19 cellular contexts compared by ENCODE assay signal in the genomic region with DNA sequence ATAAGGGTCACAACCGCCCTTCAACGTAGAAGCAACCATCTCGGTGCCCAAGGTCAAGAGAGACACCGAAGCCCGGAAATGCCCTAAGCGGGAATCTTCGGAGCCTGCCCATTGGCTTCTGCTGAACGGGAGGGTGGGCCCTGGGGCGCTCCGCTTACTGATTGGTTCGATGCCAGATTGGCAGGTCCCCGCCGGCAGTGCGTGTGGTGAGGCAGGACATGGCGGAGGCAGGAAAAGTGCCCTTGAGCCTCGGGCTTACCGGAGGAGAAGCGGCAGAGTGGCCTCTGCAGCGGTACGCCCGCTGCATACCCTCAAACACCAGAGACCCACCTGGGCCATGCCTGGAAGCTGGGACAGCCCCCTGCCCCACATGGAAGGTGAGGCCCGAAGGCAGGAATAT. TPM values are rescaled to one million over a fixed set of nuclear protein-coding genes. Genes with fewer than 3 reads are reported as not detected.
A peak's percentile ranks its signal among the peaks of the same experiment; 100 is the strongest.
DNase-seq lines count a peak whose midpoint lies in the region; FAIRE-seq and TF ChIP-seq lines count a peak whose summit lies in the region.
"Had no signal": no experiment of that assay in that cellular context is flagged by ENCODE, and none has a peak within 500 bp of the region (broad histone marks: within the 10 kb centered on the region; RNA-seq: fewer than 3 reads in every experiment).

A gene with protein sequence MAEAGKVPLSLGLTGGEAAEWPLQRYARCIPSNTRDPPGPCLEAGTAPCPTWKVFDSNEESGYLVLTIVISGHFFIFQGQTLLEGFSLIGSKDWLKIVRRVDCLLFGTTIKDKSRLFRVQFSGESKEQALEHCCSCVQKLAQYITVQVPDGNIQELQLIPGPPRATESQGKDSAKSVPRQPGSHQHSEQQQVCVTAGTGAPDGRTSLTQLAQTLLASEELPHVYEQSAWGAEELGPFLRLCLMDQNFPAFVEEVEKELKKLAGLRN (plus strand): TSS at position 197 of the 400 bp plus-strand sequence. CDS start 22 bp downstream, at position 219.

- H3K27me3 ChIP-seq in BE2C: peaks cover 50% of the 10 kb centered on the region
- H3K27me3 ChIP-seq in WERI-Rb-1 (ENCODE audit: insufficient read depth, low read depth, severe bottlenecking): no peaks in the 10 kb centered on the region
- H3K27me3 ChIP-seq in H1 (replicated peaks in 1 of 4; ENCODE audit: control insufficient read depth in 3 of 4, extremely low read depth in 1 of 4, insufficient read depth in 3 of 4, low read length in 3 of 4): no peaks in the 10 kb centered on the region
- H3K27me3 ChIP-seq in neuronal stem cell (ENCODE audit: control insufficient read depth in 3 of 3, insufficient read depth in 3 of 3, low read depth in 1 of 3, low read length in 3 of 3): peaks cover 0 to 41% (median 0%) of the 10 kb centered on the region in 3 experiments
- H3K27me3 ChIP-seq in Peyer's patch: no peaks in the 10 kb centered on the region
- H3K27me3 ChIP-seq: BLaER1 had no signal

- H2BK120ac ChIP-seq in H1 (replicated peaks; ENCODE audit: low read depth, low read length) (no peak within 1 kb of the TSS), neuronal stem cell (ENCODE audit: low read depth, low read length) (no peak within 1 kb of the TSS)

- H2AFZ ChIP-seq in H1 (ENCODE audit: low read length) (peak within 1 kb of the TSS; percentile 93; the same call in 1 of the 2 replicates), neuronal stem cell (ENCODE audit: low read length) (no peak within 1 kb of the TSS)

- no peak within 1 kb of the TSS for H4K5ac ChIP-seq in H1 (ENCODE audit: insufficient read length, low read depth, low read length)

- no peaks in the 10 kb centered on the region for H4K20me1 ChIP-seq in H1 (replicated peaks in 1 of 2; ENCODE audit: control insufficient read depth in 1 of 2, insufficient read depth in 2 of 2, low read length in 2 of 2)
- H4K20me1 ChIP-seq: BLaER1 had no signal

- no peak within 1 kb of the TSS for H3K18ac ChIP-seq in H1 (ENCODE audit: extremely low read depth, low read length)
- no peak within 1 kb of the TSS for H3K18ac ChIP-seq in neuronal stem cell (ENCODE audit: low read length)

- DNase-seq in BE2C: peak; percentile 9
- DNase-seq in WERI-Rb-1: no peak
- DNase-seq in H1 (ENCODE audit: low read depth in 1 of 2, low spot score in 2 of 2): no peak
- no peak for DNase-seq in neuronal stem cell (ENCODE audit: low spot score)
- DNase-seq in NCI-H187 treated with DMSO at 0.1 percent for 48 hours (lab: John Stamatoyannopoulos, UW): no peak
- DNase-seq in anterior cingulate cortex (lab: John Stamatoyannopoulos, UW): no peak
- DNase-seq in Peyer's patch: no peak
- DNase-seq: AML-193; CD4-positive, alpha-beta memory T cell; DMS79 treated with DMSO at 0.1 percent for 48 hours; HFFc6 had no signal

- CTCF ChIA-PET in H1 (lab: Charles Lee; ENCODE audit: partially characterized antibody): no interaction called here

- no peaks in the 10 kb centered on the region for H3K79me2 ChIP-seq in H1 (ENCODE audit: control insufficient read depth in 1 of 2, insufficient read depth in 2 of 2, low read length in 2 of 2)

- H2BK5ac ChIP-seq in H1 (ENCODE audit: low read depth, low read length): no peak within 1 kb of the TSS
- H2BK5ac ChIP-seq in neuronal stem cell (ENCODE audit: low read length): no peak within 1 kb of the TSS

- no peak within 1 kb of the TSS for H4K91ac ChIP-seq in H1 (replicated peaks; ENCODE audit: insufficient read length, low read length)
- H4K91ac ChIP-seq in neuronal stem cell (ENCODE audit: low read depth, low read length, poor library complexity): no peak within 1 kb of the TSS

- H3K14ac ChIP-seq in H1 (ENCODE audit: insufficient read length) (no peak within 1 kb of the TSS), neuronal stem cell (ENCODE audit: low read length) (peak within 1 kb of the TSS; percentile 49)

- TF ChIP-seq RAD21 in H1 (IDR thresholded peaks at IDR 0.05 in 1 of 2, conservative IDR thresholded peaks at IDR 0.05 in 1 of 2; ENCODE audit: low read depth in 2 of 2, low read length in 2 of 2): no peak

- H3K36me3 ChIP-seq in BE2C (no peaks in the 10 kb centered on the region), WERI-Rb-1 (no peaks in the 10 kb centered on the region), H1 (ENCODE audit: control insufficient read depth in 2 of 4, insufficient read depth in 4 of 4, low read length in 3 of 4) (no peaks in the 10 kb centered on the region), neuronal stem cell (replicated peaks in 1 of 2; ENCODE audit: control insufficient read depth in 2 of 2, insufficient read depth in 2 of 2, low read length in 2 of 2) (no peaks in the 10 kb centered on the region), Peyer's patch (no peaks in the 10 kb centered on the region)
- H3K36me3 ChIP-seq: BLaER1 had no signal

- H3K9me3 ChIP-seq in BE2C: no peaks in the 10 kb centered on the region
- peaks cover 14% of the 10 kb centered on the region for H3K9me3 ChIP-seq in WERI-Rb-1 (ENCODE audit: severe bottlenecking)
- no peaks in the 10 kb centered on the region for H3K9me3 ChIP-seq in H1 (ENCODE audit: insufficient read depth in 2 of 2, low read depth in 1 of 2, low read length in 1 of 2)
- H3K9me3 ChIP-seq in neuronal stem cell (replicated peaks in 1 of 2; ENCODE audit: control insufficient read depth in 2 of 2, insufficient read depth in 1 of 2, low read depth in 1 of 2, low read length in 2 of 2): no peaks in the 10 kb centered on the region
- H3K9me3 ChIP-seq in Peyer's patch: no peaks in the 10 kb centered on the region

- 89% methylated on average over 16 of the region's 22 CpGs; no CpG with 5 or more reads in 1 of the 2 experiments for WGBS in H1 (ENCODE audit: extremely low coverage in 1 of 2, insufficient coverage in 1 of 2, insufficient read length in 1 of 2, insufficient replicate concordance in 2 of 2, low coverage in 1 of 2, low lambda C conversion rate in 2 of 2, missing lambda C conversion rate in 1 of 2), 2 experiments
- WGBS in neuronal stem cell (ENCODE audit: extremely low coverage in 2 of 2, insufficient read length in 2 of 2, insufficient replicate concordance in 1 of 2), 2 donors: no CpG with 5 or more reads among the region's 22 CpGs

- H2AK5ac ChIP-seq in H1 (ENCODE audit: low read depth, low read length): no peak within 1 kb of the TSS
- H2AK5ac ChIP-seq in neuronal stem cell (ENCODE audit: low read depth, low read length): no peak within 1 kb of the TSS

- H2BK15ac ChIP-seq in H1 (ENCODE audit: low read length): no peak within 1 kb of the TSS
- no peak within 1 kb of the TSS for H2BK15ac ChIP-seq in neuronal stem cell (ENCODE audit: low read length)

- POLR2A ChIA-PET in H1 (lab: Charles Lee; ENCODE audit: partially characterized antibody): no interaction called here

- no peak within 1 kb of the TSS for H3K9ac ChIP-seq in H1 (replicated peaks in 1 of 4; ENCODE audit: extremely low read depth in 1 of 4, low read depth in 3 of 4, low read length in 3 of 4)
- H3K9ac ChIP-seq in neuronal stem cell (ENCODE audit: low read depth, low read length, poor library complexity): no peak within 1 kb of the TSS
- H3K9ac ChIP-seq: BLaER1 had no signal

- H2BK20ac ChIP-seq in H1 (ENCODE audit: low read length): no peak within 1 kb of the TSS

- H3K4me2 ChIP-seq in H1 (ENCODE audit: insufficient read depth in 1 of 2, low read depth in 2 of 2, low read length in 2 of 2) (no peak within 1 kb of the TSS), neuronal stem cell (ENCODE audit: insufficient read depth, low read length, poor library complexity, severe bottlenecking) (no peak within 1 kb of the TSS)
- H3K4me2 ChIP-seq: A549, BLaER1 had no signal

- TF ChIP-seq POLR2A in H1 (IDR thresholded peaks at IDR 0.05; ENCODE audit: control extremely low read depth in 1 of 2, low read depth in 2 of 2, low read length in 2 of 2) (no peak), Peyer's patch (IDR thresholded peaks at IDR 0.05) (no peak)

- H3K79me1 ChIP-seq in H1 (ENCODE audit: low read depth, low read length) (no peaks in the 10 kb centered on the region), neuronal stem cell (ENCODE audit: low read depth, low read length) (no peaks in the 10 kb centered on the region)

- peak within 1 kb of the TSS; percentile 63 for H3K27ac ChIP-seq in WERI-Rb-1
- H3K27ac ChIP-seq in H1 (ENCODE audit: low read depth, low read length): no peak within 1 kb of the TSS
- H3K27ac ChIP-seq in neuronal stem cell (replicated peaks; ENCODE audit: low read length): no peak within 1 kb of the TSS
- H3K27ac ChIP-seq in Peyer's patch: no peak within 1 kb of the TSS
- H3K27ac ChIP-seq: 22Rv1, A549, BLaER1 had no signal

- no peak for FAIRE-seq in H1 (lab: Jason Lieb, UNC)
- FAIRE-seq: A549, GM12878, H54, HepG2 had no signal

- TF ChIP-seq CTCF in BE2C (IDR thresholded peaks at IDR 0.05; ENCODE audit: low read depth, low read length) (no peak), WERI-Rb-1 (IDR thresholded peaks at IDR 0.05; ENCODE audit: low read depth, low read length) (no peak), H1 (IDR thresholded peaks at IDR 0.05; ENCODE audit: control extremely low read depth in 1 of 3, insufficient read depth in 1 of 3, low read depth in 1 of 3, low read length in 3 of 3) (no peak), Peyer's patch (IDR thresholded peaks at IDR 0.05) (no peak)

- H2BK12ac ChIP-seq in H1 (ENCODE audit: low read depth, low read length) (no peak within 1 kb of the TSS), neuronal stem cell (ENCODE audit: low read length) (no peak within 1 kb of the TSS)

- H3K4ac ChIP-seq in H1 (replicated peaks; ENCODE audit: insufficient read length, low read depth, low read length) (peak within 1 kb of the TSS; percentile 69), neuronal stem cell (ENCODE audit: low read length) (no peak within 1 kb of the TSS)

- TF ChIP-seq EP300 in H1 (IDR thresholded peaks at IDR 0.05; ENCODE audit: borderline replicate concordance in 1 of 2, low read depth in 2 of 2, low read length in 2 of 2): no peak

- H3K23me2 ChIP-seq in H1 (ENCODE audit: low read depth, low read length): no peaks in the 10 kb centered on the region

- H3K56ac ChIP-seq in H1 (replicated peaks; ENCODE audit: insufficient read length, low read depth, low read length): no peak within 1 kb of the TSS

- H3K23ac ChIP-seq in H1 (ENCODE audit: insufficient read length) (no peak within 1 kb of the TSS), neuronal stem cell (ENCODE audit: low read depth, low read length, poor library complexity) (no peak within 1 kb of the TSS)

- no peak within 1 kb of the TSS for H3K4me3 ChIP-seq in BE2C (ENCODE audit: low read depth, low read length)
- no peak within 1 kb of the TSS for H3K4me3 ChIP-seq in WERI-Rb-1 (ENCODE audit: low read depth, low read length)
- H3K4me3 ChIP-seq in H1 (ENCODE audit: extremely low read depth in 1 of 4, insufficient read depth in 2 of 4, low read depth in 3 of 4, low read length in 4 of 4): no peak within 1 kb of the TSS
- no peak within 1 kb of the TSS for H3K4me3 ChIP-seq in neuronal stem cell (ENCODE audit: low read length in 2 of 2)
- no peak within 1 kb of the TSS for H3K4me3 ChIP-seq in Peyer's patch
- H3K4me3 ChIP-seq: A549, BLaER1, GM12878 had no signal

- H3K4me1 ChIP-seq in BE2C: no peaks in the 10 kb centered on the region
- no peaks in the 10 kb centered on the region for H3K4me1 ChIP-seq in H1 (replicated peaks in 1 of 4; ENCODE audit: control insufficient read depth in 3 of 4, insufficient read depth in 4 of 4, low read length in 3 of 4)
- H3K4me1 ChIP-seq in neuronal stem cell (ENCODE audit: control insufficient read depth in 2 of 2, insufficient read depth in 1 of 2, low read depth in 1 of 2, low read length in 2 of 2): no peaks in the 10 kb centered on the region
- H3K4me1 ChIP-seq in Peyer's patch: no peaks in the 10 kb centered on the region
- H3K4me1 ChIP-seq: BLaER1 had no signal

- H4K8ac ChIP-seq in H1 (ENCODE audit: extremely low read depth, insufficient read depth, low read length) (peak within 1 kb of the TSS; percentile 77; the same call in 1 of the 2 replicates), neuronal stem cell (ENCODE audit: low read depth, low read length) (no peak within 1 kb of the TSS)

RNA-seq across cellular contexts. Expression of the gene that starts here (rescaled TPM):
- polyA plus RNA-seq in BE2C (2012; ENCODE audit: insufficient read depth, insufficient read length, low read depth): not detected
- total RNA-seq in H1 (2021; fragmentation: NEBNext Ultra II Directional; extraction: Animal tissue kit (Norgen Biotek cat#: 25700)): not detected in 2 replicates
- 0.12 TPM in 1 of 2 replicates, not detected in the other for polyA plus RNA-seq in H1 (2011; rRNA removed)
- polyA plus RNA-seq in H1 (2011; cell fraction: cytosol; rRNA removed): 0.10 TPM
- polyA plus RNA-seq in H1 (2011; cell fraction: nucleus; rRNA removed): not detected
- not detected in 4 replicates for polyA plus RNA-seq in H1 (2012, experiment 1 of 2)
- polyA plus RNA-seq in H1 (2012, experiment 2 of 2): not detected
- polyA plus RNA-seq in H1 (2013, experiment 1 of 2): not detected
- polyA plus RNA-seq in H1 (2013, experiment 2 of 2): not detected
- polyA minus RNA-seq in H1 (2011; rRNA and poly(A)+ RNA removed): not detected in 2 replicates
- not detected for polyA minus RNA-seq in H1 (2011; cell fraction: cytosol; rRNA and poly(A)+ RNA removed)
- polyA minus RNA-seq in H1 (2011; cell fraction: nucleus; rRNA and poly(A)+ RNA removed): not detected
- not detected for polyA plus RNA-seq in neuronal stem cell (2013, experiment 1 of 2)
- polyA plus RNA-seq in neuronal stem cell (2013, experiment 2 of 2): not detected
- not detected for total RNA-seq in Peyer's patch
- total RNA-seq: CD4-positive, alpha-beta memory T cell; GM12878; HepG2; HFFc6 had no signal
- polyA plus RNA-seq: A549; CD14-positive monocyte; CD4-positive, alpha-beta memory T cell; GM12878; HepG2; IgD-negative memory B cell had no signal
